8 cellular contexts compared by ENCODE assay signal in genomic region chr12:52050116-52050770, GRCh38. TPM values are rescaled to one million over a fixed set of nuclear protein-coding genes. Genes with fewer than 3 reads are reported as not detected.
DNase-seq lines count a peak whose midpoint lies in the region; ATAC-seq and TF ChIP-seq lines count a peak whose summit lies in the region.

No MANE protein-coding gene starts in this region.

- H3K9me3 Mint-ChIP-seq in activated T-cell treated with anti-CD3 and anti-CD28 coated beads, Interleukin-2, amount 50 U/mL, for 4 hours = no peaks in the 10 kb centered on the region
- no peaks in the 10 kb centered on the region for H3K9me3 Mint-ChIP-seq in neural progenitor cell

- H3K9ac ChIP-seq in neural progenitor cell = peak overlapping the region; percentile 2

- no peak for DNase-seq in activated T-cell treated with anti-CD3 and anti-CD28 coated beads, Interleukin-2, amount 50 U/mL, for 4 hours
- no peak for DNase-seq in activated T-cell treated with anti-CD3 and anti-CD28 coated beads for 4 hours
- DNase-seq in SJSA1 (ENCODE audit: low read depth in 1 of 2, low spot score in 2 of 2) = no peak
- no peak for DNase-seq in esophagus muscularis mucosa (ENCODE audit: extremely low spot score)
- no peak for DNase-seq in neural progenitor cell (ENCODE audit: low spot score)
- no peak for DNase-seq in effector CD4-positive, alpha-beta T cell
- no peak for DNase-seq in GM03348 (ENCODE audit: low spot score)
- DNase-seq in OCI-M2 (lab: John Stamatoyannopoulos, UW; ENCODE audit: unreplicated experiment) = no peak

- peaks cover 3% of the 10 kb centered on the region for H3K36me3 Mint-ChIP-seq in activated T-cell treated with anti-CD3 and anti-CD28 coated beads, Interleukin-2, amount 50 U/mL, for 4 hours (ENCODE audit: insufficient read depth)
- peaks cover 5% of the 10 kb centered on the region for H3K36me3 Mint-ChIP-seq in neural progenitor cell

- H4K20me1 ChIP-seq in neural progenitor cell (ENCODE audit: low read depth) = peaks cover 15% of the 10 kb centered on the region

- H3F3A ChIP-seq in neural progenitor cell (ENCODE audit: low read depth) = peaks cover 20% of the 10 kb centered on the region

- TF ChIP-seq POLR2A in esophagus muscularis mucosa (IDR thresholded peaks at IDR 0.05; ENCODE audit: low read depth) = no peak

- H3K27ac ChIP-seq in SJSA1 (peak overlapping the region; percentile 95), esophagus muscularis mucosa (replicated peaks in 1 of 4) (peak overlapping the region; percentile 95 to 100 (median 98)), neural progenitor cell (no peak overlapping the region)

- peak overlapping the region; percentile 76 for H3K4me2 ChIP-seq in neural progenitor cell

- TF ChIP-seq CTCF in esophagus muscularis mucosa (IDR thresholded peaks at IDR 0.05) = no peak
- TF ChIP-seq CTCF in neural progenitor cell (IDR thresholded peaks at IDR 0.05) = no peak

- H3K4me1 ChIP-seq in SJSA1 (replicated peaks) (peaks cover 20% of the 10 kb centered on the region), esophagus muscularis mucosa (peaks cover 66 to 86% (median 76%) of the 10 kb centered on the region in 4 donors), neural progenitor cell (peaks cover 14% of the 10 kb centered on the region)

- TF ChIP-seq EP300 in esophagus muscularis mucosa (IDR thresholded peaks at IDR 0.05) = no peak

- H3K36me3 ChIP-seq in SJSA1 = peaks cover 11% of the 10 kb centered on the region
- peaks cover 0 to 46% (median 13%) of the 10 kb centered on the region in 4 donors for H3K36me3 ChIP-seq in esophagus muscularis mucosa
- H3K36me3 ChIP-seq in neural progenitor cell = no peaks in the 10 kb centered on the region

- H3K4me1 Mint-ChIP-seq in activated T-cell treated with anti-CD3 and anti-CD28 coated beads, Interleukin-2, amount 50 U/mL, for 4 hours (ENCODE audit: low read depth) = peaks cover 40% of the 10 kb centered on the region
- peaks cover 23% of the 10 kb centered on the region for H3K4me1 Mint-ChIP-seq in neural progenitor cell

- H3K79me2 ChIP-seq in neural progenitor cell (ENCODE audit: low read depth) = no peaks in the 10 kb centered on the region

- peak overlapping the region; percentile 89 for H2AFZ ChIP-seq in neural progenitor cell (replicated peaks)

- H3K27me3 ChIP-seq in SJSA1 (replicated peaks) (no peaks in the 10 kb centered on the region), esophagus muscularis mucosa (no peaks in the 10 kb centered on the region), neural progenitor cell (peaks cover 49% of the 10 kb centered on the region)

- H3K27ac Mint-ChIP-seq in neural progenitor cell = no peak overlapping the region

- intact Hi-C loops in esophagus muscularis mucosa (cut with DNase I) = no loop called here

- H3K4me3 ChIP-seq in SJSA1 (peak overlapping the region; percentile 51), esophagus muscularis mucosa (peak overlapping the region; percentile 65 to 75 (median 70)), neural progenitor cell (peak overlapping the region; percentile 59)

- H3K9me3 ChIP-seq in SJSA1 (replicated peaks) (no peaks in the 10 kb centered on the region; the same call in 1 of the 2 replicates), esophagus muscularis mucosa (no peaks in the 10 kb centered on the region), neural progenitor cell (ENCODE audit: low read depth) (no peaks in the 10 kb centered on the region)

- no peak for ATAC-seq in activated T-cell treated with anti-CD3 and anti-CD28 coated beads, Interleukin-2, amount 50 U/mL, for 4 hours

- no peaks in the 10 kb centered on the region for H3K27me3 Mint-ChIP-seq in activated T-cell treated with anti-CD3 and anti-CD28 coated beads, Interleukin-2, amount 50 U/mL, for 4 hours (ENCODE audit: low read depth)
- H3K27me3 Mint-ChIP-seq in neural progenitor cell (ENCODE audit: insufficient read depth, low read depth) = peaks cover 21% of the 10 kb centered on the region

- WGBS in esophagus muscularis mucosa = 41% methylated on average over 12 of the region's 16 CpGs

- peak overlapping the region; percentile 97 for H3K4me3 Mint-ChIP-seq in activated T-cell treated with anti-CD3 and anti-CD28 coated beads, Interleukin-2, amount 50 U/mL, for 4 hours
- H3K4me3 Mint-ChIP-seq in neural progenitor cell = peak overlapping the region; percentile 67

RNA-seq across cellular contexts. Expression of gene NR4A1, which starts 1.0 kb away (rescaled TPM):
- total RNA-seq in activated T-cell treated with anti-CD3 and anti-CD28 coated beads, Interleukin-2, amount 50 U/mL, for 4 hours = 10 to 100 TPM; 26.0 to 34.5 (median 31.3) TPM
- total RNA-seq in SJSA1 (2014; rRNA removed; shearing (Covaris generic)) = 3.7 and 7.0 TPM in 2 replicates
- 10 to 100 TPM; 26.2 to 88.1 (median 59.4) TPM for total RNA-seq in esophagus muscularis mucosa
- total RNA-seq in neural progenitor cell (ENCODE audit: low replicate concordance) = 8.2 and 13.0 TPM in 2 replicates

RNA-seq across cellular contexts. Expression of gene ATG101, which starts 19.5 kb away (rescaled TPM):
- 10 to 100 TPM; 59.6 to 69.7 (median 62.0) TPM for total RNA-seq in activated T-cell treated with anti-CD3 and anti-CD28 coated beads, Interleukin-2, amount 50 U/mL, for 4 hours
- 78.6 and 115 TPM in 2 replicates for total RNA-seq in SJSA1 (2014; rRNA removed; shearing (Covaris generic))
- total RNA-seq in esophagus muscularis mucosa (10 to 100 TPM; 30.3 to 71.4 (median 61.2) TPM), neural progenitor cell (ENCODE audit: low replicate concordance) (19.8 and 33.7 TPM in 2 replicates)

RNA-seq across cellular contexts. Expression of gene SMIM41, which starts 29.3 kb away (rescaled TPM):
- not detected for total RNA-seq in activated T-cell treated with anti-CD3 and anti-CD28 coated beads, Interleukin-2, amount 50 U/mL, for 4 hours
- not detected in 2 replicates for total RNA-seq in SJSA1 (2014; rRNA removed; shearing (Covaris generic))
- total RNA-seq in esophagus muscularis mucosa (10 to 100 TPM in 1 of 4 donors, 1 to 10 TPM in 3; 2.1 to 26.6 (median 5.6) TPM), neural progenitor cell (ENCODE audit: low replicate concordance) (not detected in 2 replicates)

RNA-seq across cellular contexts. Expression of gene TAMALIN, which starts 43.5 kb away (rescaled TPM):
- 10 to 100 TPM; 13.5 to 16.5 (median 15.3) TPM for total RNA-seq in activated T-cell treated with anti-CD3 and anti-CD28 coated beads, Interleukin-2, amount 50 U/mL, for 4 hours
- total RNA-seq in SJSA1 (2014; rRNA removed; shearing (Covaris generic)) = 6.8 and 13.1 TPM in 2 replicates
- total RNA-seq in esophagus muscularis mucosa (10 to 100 TPM; 13.3 to 26.9 (median 18.3) TPM), neural progenitor cell (ENCODE audit: low replicate concordance) (1.1 and 7.4 TPM in 2 replicates)
